In the genomic region with DNA sequence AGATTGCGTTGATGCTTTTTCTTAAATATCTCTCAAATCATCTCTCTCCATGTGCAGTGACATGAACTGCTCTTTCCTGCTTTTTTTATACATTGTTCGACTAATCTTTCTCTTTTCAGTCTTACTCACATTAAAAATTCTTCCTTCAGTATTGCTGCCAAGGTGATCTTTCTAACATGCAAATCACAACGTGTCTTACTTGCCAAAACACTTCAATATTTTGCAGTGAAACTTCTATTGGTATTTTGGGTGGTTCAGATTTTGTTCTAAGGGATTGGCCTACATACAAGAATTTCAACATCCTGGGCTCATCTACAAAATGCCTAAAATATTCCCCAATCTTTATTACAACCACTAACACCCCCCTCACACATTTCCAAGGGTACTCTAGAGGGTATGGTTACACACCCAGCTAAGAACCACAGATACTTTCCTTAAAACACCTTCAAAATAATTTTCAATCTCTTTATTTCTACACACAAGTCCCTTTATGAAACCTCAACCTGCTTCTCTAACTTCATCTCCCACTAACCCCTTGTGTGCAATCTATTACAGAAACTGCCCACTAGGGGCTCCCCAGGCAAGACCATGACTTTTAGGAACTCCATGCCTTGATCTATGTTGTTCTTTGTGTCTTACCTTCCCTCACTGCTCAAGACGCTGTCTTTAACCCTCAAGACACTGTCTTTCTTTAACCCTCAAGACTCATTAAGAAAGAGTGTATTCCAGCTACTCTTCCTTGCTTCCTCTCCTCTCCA, we compare ENCODE assay signal across 9 cellular contexts. TPM values are rescaled to one million over a fixed set of nuclear protein-coding genes. Genes with fewer than 3 reads are reported as not detected.
DNase-seq lines count a peak whose midpoint lies in the region; ATAC-seq and TF ChIP-seq lines count a peak whose summit lies in the region.
"Had no signal": no experiment of that assay in that cellular context is flagged by ENCODE, and none has a peak within 500 bp of the region (broad histone marks: within the 10 kb centered on the region; RNA-seq: fewer than 3 reads in every experiment).

No MANE protein-coding gene starts in this region.

- H3K4me1 Mint-ChIP-seq in stimulated activated naive CD8-positive, alpha-beta T cell treated with anti-CD3 and anti-CD28 coated beads, Interleukin-15, amount 100 ng/mL, for 72 hours, result no peaks in the 10 kb centered on the region

- TF ChIP-seq RAD21 in IMR-90 (IDR thresholded peaks at IDR 0.05; ENCODE audit: low read length), result peak; percentile 21; the same call in 1 of the 2 replicates

- POLR2A ChIA-PET in A673 (lab: Charles Lee; ENCODE audit: low non-redundant PET) (no interaction called here), IMR-90 (lab: Charles Lee; ENCODE audit: unreplicated experiment) (no interaction called here)

- peak; percentile 56 for TF ChIP-seq CTCF in A673 (conservative IDR thresholded peaks at IDR 0.05; ENCODE audit: low read depth, low read length)
- peak; percentile 37; the same call in 1 of the 2 replicates for TF ChIP-seq CTCF in IMR-90 (conservative IDR thresholded peaks at IDR 0.05; ENCODE audit: low read depth, low read length)
- TF ChIP-seq CTCF in epithelial cell of esophagus (IDR thresholded peaks at IDR 0.05; ENCODE audit: insufficient read depth, low read depth, low read length, missing control alignments), result peak; percentile 44

- no peaks in the 10 kb centered on the region for H3K36me3 ChIP-seq in A673 (ENCODE audit: insufficient read depth, low read length, poor library complexity, severe bottlenecking)
- no peaks in the 10 kb centered on the region for H3K36me3 ChIP-seq in IMR-90 (ENCODE audit: control insufficient read depth, insufficient read depth, low read length)

- BruUV-seq in A673 (replicated peaks; lab: Mats Ljungman, UMichigan) (no TSS peak), IMR-90 (replicated peaks; lab: Mats Ljungman, UMichigan) (no TSS peak)

- no peak overlapping the region for H3K4me2 ChIP-seq in IMR-90 (ENCODE audit: low read depth, low read length)

- H2AK5ac ChIP-seq in IMR-90 (ENCODE audit: low read depth, low read length), result no peak overlapping the region

- H3K4me3 ChIP-seq in A673 (ENCODE audit: low read depth, low read length, poor library complexity, severe bottlenecking), result no peak overlapping the region
- H3K4me3 ChIP-seq in IMR-90 (ENCODE audit: insufficient read depth, low read depth, low read length), result no peak overlapping the region
- no peak overlapping the region for H3K4me3 ChIP-seq in epithelial cell of esophagus (ENCODE audit: low read length)

- ATAC-seq in GM19372 (IDR thresholded peaks at IDR 0.05; ENCODE audit: low read depth, unreplicated experiment) (peak; percentile 70), IMR-90 (ENCODE audit: low read depth) (no peak)
- ATAC-seq in stimulated activated naive CD8-positive, alpha-beta T cell treated with anti-CD3 and anti-CD28 coated beads, Interleukin-15, amount 100 ng/mL, for 72 hours, result no peak

- DNase-seq in A673 (ENCODE audit: low spot score), result peak; percentile 32
- DNase-seq in IMR-90, result no peak
- DNase-seq in epithelial cell of esophagus (ENCODE audit: low read depth), result peak; percentile 7
- DNase-seq in AML-193 (lab: John Stamatoyannopoulos, UW), result no peak
- DNase-seq in SK-N-DZ (ENCODE audit: low spot score), result no peak
- no peak for DNase-seq in NCI-H446 treated with DMSO at 0.1 percent for 48 hours (lab: John Stamatoyannopoulos, UW)
- DNase-seq in stimulated activated naive CD8-positive, alpha-beta T cell treated with anti-CD3 and anti-CD28 coated beads, Interleukin-15, amount 100 ng/mL, for 72 hours, result no peak

- H2BK20ac ChIP-seq in IMR-90 (ENCODE audit: low read depth, low read length), result no peak overlapping the region

- CTCF ChIA-PET in A673 (lab: Charles Lee) (interaction anchor here (0.6 kb wide), 1 partner anchor 1524 kb away, joined by 5 read pairs; no protein-coding TSS in a partner anchor), IMR-90 (lab: Yijun Ruan, JAX) (no interaction called here)

- in situ Hi-C loops in IMR-90 (cut with MboI; ENCODE audit: low sequenced_read_pairs), result no loop called here

- TF ChIP-seq POLR2A in IMR-90 (IDR thresholded peaks at IDR 0.05; ENCODE audit: low read depth, low read length), result no peak

- H3K27me3 ChIP-seq in A673 (replicated peaks; ENCODE audit: insufficient read depth, low read depth, low read length, poor library complexity), result no peaks in the 10 kb centered on the region
- no peaks in the 10 kb centered on the region for H3K27me3 ChIP-seq in IMR-90 (ENCODE audit: control insufficient read depth, insufficient read depth, low read length)

- H3K27me3 Mint-ChIP-seq in stimulated activated naive CD8-positive, alpha-beta T cell treated with anti-CD3 and anti-CD28 coated beads, Interleukin-15, amount 100 ng/mL, for 72 hours, result peaks cover 34% of the 10 kb centered on the region

- no peak overlapping the region for H2BK120ac ChIP-seq in IMR-90 (ENCODE audit: low read depth, low read length)

- no peak overlapping the region for H3K27ac Mint-ChIP-seq in stimulated activated naive CD8-positive, alpha-beta T cell treated with anti-CD3 and anti-CD28 coated beads, Interleukin-15, amount 100 ng/mL, for 72 hours

- H4K20me1 ChIP-seq in IMR-90 (ENCODE audit: insufficient read depth, low read length), result no peaks in the 10 kb centered on the region

- peak overlapping the region; percentile 42; the same call in 1 of the 2 replicates for H4K5ac ChIP-seq in IMR-90 (ENCODE audit: low read depth, low read length)

- no peak overlapping the region for H3K4me3 Mint-ChIP-seq in stimulated activated naive CD8-positive, alpha-beta T cell treated with anti-CD3 and anti-CD28 coated beads, Interleukin-15, amount 100 ng/mL, for 72 hours

- dilution Hi-C loops in IMR-90 (cut with HindIII; ENCODE audit: low sequenced_read_pairs, unreplicated experiment), result no loop called here

- H3K4ac ChIP-seq in IMR-90 (ENCODE audit: low read depth, low read length), result no peak overlapping the region

- peaks cover 16% of the 10 kb centered on the region for H3K4me1 ChIP-seq in A673 (ENCODE audit: insufficient read depth, low read length, poor library complexity, severe bottlenecking)
- H3K4me1 ChIP-seq in IMR-90 (ENCODE audit: control insufficient read depth, insufficient read depth, low read length), result peaks cover 7% of the 10 kb centered on the region

- intact Hi-C loops in A673 (cut with micrococcal nuclease; ENCODE audit: unreplicated experiment) (no loop called here), IMR-90 (cut with micrococcal nuclease) (no loop called here)

- peaks cover 4 to 8% of the 10 kb centered on the region in 2 experiments; a peak in 2 of 4 replicates for H3K79me1 ChIP-seq in IMR-90 (ENCODE audit: low read depth in 1 of 2, low read length in 2 of 2)

- H2AK9ac ChIP-seq in IMR-90 (replicated peaks; ENCODE audit: low read depth, low read length, poor library complexity), result no peak overlapping the region

- H3K56ac ChIP-seq in IMR-90 (ENCODE audit: extremely low read depth, insufficient read depth, low read length), result no peak overlapping the region

- peak overlapping the region; percentile 46 for H2BK5ac ChIP-seq in IMR-90 (ENCODE audit: low read depth, low read length, poor library complexity, severe bottlenecking)

- H3K23ac ChIP-seq in IMR-90 (ENCODE audit: low read depth, low read length), result peak overlapping the region; percentile 71; the same call in 1 of the 2 replicates

- H3K9me3 ChIP-seq in A673 (ENCODE audit: low read depth, low read length, poor library complexity, severe bottlenecking), result no peaks in the 10 kb centered on the region
- H3K9me3 ChIP-seq in IMR-90 (ENCODE audit: control insufficient read depth, insufficient read depth, low read length), result no peaks in the 10 kb centered on the region

- no peak overlapping the region; the same call in 1 of the 2 replicates for H3K18ac ChIP-seq in IMR-90 (ENCODE audit: low read depth, low read length)

- H2AFZ ChIP-seq in IMR-90 (replicated peaks; ENCODE audit: low read length, poor library complexity), result no peak overlapping the region

- H3K27ac ChIP-seq in A673 (ENCODE audit: low read depth, low read length, poor library complexity, severe bottlenecking) (no peak overlapping the region), IMR-90 (ENCODE audit: insufficient read depth, low read length) (no peak overlapping the region)

- no peak overlapping the region for H4K91ac ChIP-seq in IMR-90 (ENCODE audit: insufficient read depth, low read depth, low read length)

- WGBS in IMR-90 (ENCODE audit: extremely low coverage in 2 of 2, insufficient read length in 1 of 2), 2 experiments, result 70% methylated on average over 2 of the region's 4 CpGs; no CpG with 5 or more reads in 1 of the 2 experiments

- H3K9me1 ChIP-seq in IMR-90 (ENCODE audit: insufficient read depth, low read length), result no peaks in the 10 kb centered on the region; the same call in 1 of the 2 replicates

- no peaks in the 10 kb centered on the region for H3K9me3 Mint-ChIP-seq in stimulated activated naive CD8-positive, alpha-beta T cell treated with anti-CD3 and anti-CD28 coated beads, Interleukin-15, amount 100 ng/mL, for 72 hours

- peak overlapping the region; percentile 35; the same call in 1 of the 2 replicates for H3K14ac ChIP-seq in IMR-90 (replicated peaks; ENCODE audit: low read depth, low read length)

- H4K8ac ChIP-seq in IMR-90 (ENCODE audit: low read depth in 2 of 2, low read length in 2 of 2), result peak overlapping the region in 1 of 2 experiments; percentile 34; a peak in 1 of 4 replicates

- H2BK15ac ChIP-seq in IMR-90 (ENCODE audit: low read depth, low read length), result no peak overlapping the region

- H3K9ac ChIP-seq in IMR-90 (ENCODE audit: low read depth, low read length), result no peak overlapping the region

TF ChIP-seq in IMR-90, 13 proteins besides CTCF, POLR2A, EP300 and RAD21 (continues in another document):
- TF ChIP-seq, protein P1, sequence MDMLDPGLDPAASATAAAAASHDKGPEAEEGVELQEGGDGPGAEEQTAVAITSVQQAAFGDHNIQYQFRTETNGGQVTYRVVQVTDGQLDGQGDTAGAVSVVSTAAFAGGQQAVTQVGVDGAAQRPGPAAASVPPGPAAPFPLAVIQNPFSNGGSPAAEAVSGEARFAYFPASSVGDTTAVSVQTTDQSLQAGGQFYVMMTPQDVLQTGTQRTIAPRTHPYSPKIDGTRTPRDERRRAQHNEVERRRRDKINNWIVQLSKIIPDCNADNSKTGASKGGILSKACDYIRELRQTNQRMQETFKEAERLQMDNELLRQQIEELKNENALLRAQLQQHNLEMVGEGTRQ (IDR thresholded peaks at IDR 0.05; ENCODE audit: low read depth, low read length), result no peak

RNA-seq across cellular contexts. Expression of a gene that starts 50.9 kb away (rescaled TPM):
- 12.6 and 23.7 TPM in 2 replicates for total RNA-seq in A673 (2021)
- total RNA-seq in IMR-90 (2012; rRNA removed), result 408 and 411 TPM in 2 replicates
- polyA plus RNA-seq in IMR-90 (2012; rRNA removed), result 326 and 402 TPM in 2 replicates
- polyA plus RNA-seq in IMR-90 (2012; cell fraction: cytosol; rRNA removed), result 382 and 438 TPM in 2 replicates
- 291 and 482 TPM in 2 replicates for polyA plus RNA-seq in IMR-90 (2012; cell fraction: nucleus; rRNA removed; ENCODE audit: low replicate concordance)
- polyA plus RNA-seq in SK-N-DZ (2014; cell fraction: cytosol; rRNA removed), result 9.8 and 11.2 TPM in 2 replicates
- polyA plus RNA-seq in SK-N-DZ (2014; cell fraction: nucleus; rRNA removed), result 177 and 192 TPM in 2 replicates
- total RNA-seq: T-helper 1 cell treated with Interleukin-12 subunit alpha and Interleukin-12 subunit beta and Interleukin-4 antibody, amounts not matched to agents 30 ng/mL and 1 ng/mL, for 36 hours had no signal

Comparison
In these comparisons a context has a peak if more than half of its experiments do, and no peak if none do; other contexts are left out.
1. DNase-seq: peak in A673 (single experiment) and epithelial cell of esophagus (single experiment); none in IMR-90 (single experiment), AML-193 (0 of 2), SK-N-DZ (single experiment), NCI-H446 treated with DMSO at 0.1 percent for 48 hours (single experiment) and stimulated activated naive CD8-positive, alpha-beta T cell treated with anti-CD3 and anti-CD28 coated beads, Interleukin-15, amount 100 ng/mL, for 72 hours (0 of 2).
2. RNA of a gene that starts 50.9 kb away (total RNA-seq): 408 to 411 TPM in IMR-90; 12.6 to 23.7 TPM in A673; every median in the first group is over 10 times any median in the second.
3. Peak in every context shown above with its lines, with median percentiles within 50 percentile points of each other: CTCF ChIP-seq.